In the genomic region with DNA sequence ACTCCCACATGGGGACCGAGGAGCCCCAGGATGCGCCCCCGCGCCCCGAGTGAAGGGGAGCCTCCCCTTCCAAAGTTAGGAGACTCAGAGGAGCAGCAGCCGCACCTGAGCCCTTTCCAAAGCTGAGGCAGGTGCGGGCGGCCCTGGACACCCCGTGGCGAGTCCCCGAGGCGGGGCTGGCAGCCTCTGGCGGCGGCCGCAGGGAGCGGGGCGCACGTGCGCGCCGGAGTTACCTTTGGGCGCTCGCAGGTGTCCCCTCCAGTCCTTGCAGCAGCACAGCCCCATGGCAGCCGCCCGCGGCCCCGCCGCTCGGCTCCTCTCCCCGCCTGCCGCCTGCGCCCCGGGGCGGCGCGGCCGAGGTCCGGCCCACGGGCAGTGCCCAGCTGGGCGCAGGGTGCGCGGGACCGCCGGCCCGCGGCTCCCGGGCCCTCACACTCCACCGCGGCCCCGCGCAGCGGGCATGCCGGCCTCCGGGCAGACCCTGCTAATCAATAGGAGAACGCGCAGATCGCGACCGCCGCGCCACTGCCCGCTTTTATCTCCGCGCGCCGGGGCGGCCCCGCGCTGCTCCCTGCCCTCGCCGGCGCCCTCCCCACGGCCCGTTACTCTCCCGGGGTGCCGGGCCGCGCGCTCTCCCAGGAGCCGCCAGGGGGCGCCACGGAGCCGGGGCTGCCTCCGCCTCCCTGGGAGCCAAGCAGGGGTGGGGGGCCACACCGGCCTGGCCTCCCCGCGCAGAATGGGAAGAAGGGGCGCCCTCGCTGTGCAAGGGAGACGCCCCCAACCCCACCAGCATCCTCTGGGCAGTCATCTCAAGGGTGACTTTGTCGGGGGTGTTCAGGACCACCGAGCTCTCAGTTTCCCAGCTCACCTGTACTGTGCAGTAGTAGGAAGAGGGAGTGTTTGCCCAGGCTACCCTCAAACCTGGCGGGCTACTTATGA, we compare ENCODE assay signal across 8 cellular contexts.
DNase-seq lines count a peak whose midpoint lies in the region; ATAC-seq and TF ChIP-seq lines count a peak whose summit lies in the region.

No MANE protein-coding gene starts in this region.

- no peak for ATAC-seq in GM19328 (IDR thresholded peaks at IDR 0.05; ENCODE audit: unreplicated experiment)
- no peak for ATAC-seq in GM21576 (IDR thresholded peaks at IDR 0.05; ENCODE audit: unreplicated experiment)

- DNase-seq in ELR (ENCODE audit: low read depth) (peak; percentile 51), dermis blood vessel endothelial cell (peak; percentile 51), mesenteric fat pad (ENCODE audit: low spot score) (peak; percentile 88), NCI-H2196 (lab: John Stamatoyannopoulos, UW; ENCODE audit: unreplicated experiment) (no peak), OCI-M2 (lab: John Stamatoyannopoulos, UW; ENCODE audit: unreplicated experiment) (no peak)

- TF ChIP-seq CTCF in LNCAP (IDR thresholded peaks at IDR 0.05) = peak; percentile 73

Comparison
In these comparisons a context has a peak if more than half of its experiments do, and no peak if none do; other contexts are left out.
1. DNase-seq: peak in ELR (single experiment), dermis blood vessel endothelial cell (single experiment) and mesenteric fat pad (single experiment); none in NCI-H2196 (single experiment) and OCI-M2 (single experiment).